Comparison of ENCODE assay signal across 8 cellular contexts in the genomic region with DNA sequence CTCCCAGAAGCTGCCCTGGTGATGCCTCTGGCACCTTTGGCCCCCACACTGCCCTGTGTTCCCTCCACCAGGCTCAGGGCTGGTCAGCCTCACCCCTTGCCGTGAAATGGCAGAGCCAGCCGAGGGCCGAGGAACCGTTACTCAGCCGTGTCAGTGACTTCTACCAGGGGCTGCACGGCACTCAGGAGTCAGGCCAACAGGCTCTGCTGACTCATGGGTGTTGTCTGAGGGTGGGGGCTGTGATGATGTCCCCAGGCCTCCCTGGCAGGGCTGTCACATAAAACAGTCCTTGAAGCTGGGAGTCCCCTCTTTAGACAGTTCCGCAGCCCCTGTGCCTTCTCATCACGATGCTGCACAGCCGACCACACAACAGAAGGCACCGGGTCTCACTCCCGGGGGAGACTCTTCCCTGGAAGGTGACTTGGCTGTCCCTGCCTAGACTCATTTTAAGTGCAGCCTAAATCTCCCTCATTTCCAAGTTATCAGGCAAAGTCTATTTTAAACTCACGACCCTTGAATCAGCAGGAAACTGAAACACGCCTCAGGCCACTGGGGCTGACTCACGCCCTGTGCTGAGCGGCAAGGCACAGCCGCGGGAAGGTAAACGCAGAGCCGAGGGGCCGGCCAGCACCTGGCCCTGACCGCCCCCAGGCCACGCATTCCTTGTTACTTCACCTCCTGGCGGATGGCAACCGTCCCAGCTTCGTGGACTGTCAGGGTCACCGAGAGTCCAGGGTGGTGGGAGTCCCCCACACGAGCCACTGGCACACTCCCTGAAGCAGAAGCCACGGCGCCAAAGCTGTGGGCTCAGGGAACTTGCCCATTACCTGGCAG.
DNase-seq lines count a peak whose midpoint lies in the region; ATAC-seq and TF ChIP-seq lines count a peak whose summit lies in the region.

No MANE protein-coding gene starts in this region.

- intact Hi-C loops in head of caudate nucleus (cut with DNase I): no loop called here

- H2AK5ac ChIP-seq in trophoblast cell (ENCODE audit: low read length): no peak overlapping the region

- H2BK12ac ChIP-seq in trophoblast cell (ENCODE audit: low read length): no peak overlapping the region

- H3K18ac ChIP-seq in trophoblast cell (ENCODE audit: low read length): peak overlapping the region; percentile 55

- H3K27me3 ChIP-seq in HUES64 (ENCODE audit: insufficient read depth, low read length) (no peaks in the 10 kb centered on the region), trophoblast cell (ENCODE audit: insufficient read depth, low read length) (no peaks in the 10 kb centered on the region)

- H3K4me3 ChIP-seq in GM12875 (ENCODE audit: low read depth, low read length): peak overlapping the region; percentile 3
- no peak overlapping the region for H3K4me3 ChIP-seq in HUES64 (ENCODE audit: low read length)
- H3K4me3 ChIP-seq in fibroblast of mammary gland (ENCODE audit: control insufficient read depth, low read depth, low read length): peak overlapping the region; percentile 17
- no peak overlapping the region for H3K4me3 ChIP-seq in trophoblast cell (ENCODE audit: low read depth, low read length)

- H3K9me3 ChIP-seq in HUES64 (ENCODE audit: insufficient read depth, low read depth, low read length) (no peaks in the 10 kb centered on the region), trophoblast cell (ENCODE audit: insufficient read depth, low read depth, low read length) (peaks cover 4% of the 10 kb centered on the region)

- TF ChIP-seq CTCF in GM12875 (IDR thresholded peaks at IDR 0.05; ENCODE audit: borderline replicate concordance, insufficient read depth, low read depth, low read length) (no peak), fibroblast of mammary gland (conservative IDR thresholded peaks at IDR 0.05; ENCODE audit: control insufficient read depth, insufficient read depth, low read depth, low read length) (no peak)

- POLR2A ChIA-PET in activated CD8-positive, alpha-beta T cell treated with anti-CD3 and anti-CD28 coated beads, Interleukin-2, amount 10 ng/mL, durations not matched to agents 7 days and 5 days (lab: Charles Lee): interaction anchor here (2.5 kb wide), 1 partner anchor 186 kb away, joined by 5 read pairs; no protein-coding TSS in a partner anchor

- H3K4me1 ChIP-seq in HUES64 (ENCODE audit: insufficient read depth, low read length) (peaks cover 35% of the 10 kb centered on the region), trophoblast cell (ENCODE audit: control insufficient read depth in 1 of 2, insufficient read depth in 2 of 2, low read length in 2 of 2) (peaks cover 36 to 48% of the 10 kb centered on the region in 2 experiments)

- H3K9ac ChIP-seq in HUES64 (ENCODE audit: low read depth, low read length) (no peak overlapping the region), trophoblast cell (ENCODE audit: low read length) (no peak overlapping the region)

- 68% methylated on average over 29 of the region's 29 CpGs for WGBS in HUES64
- no CpG with 5 or more reads among the region's 29 CpGs for WGBS in trophoblast cell (ENCODE audit: extremely low coverage, insufficient coverage, insufficient read length)

- peak overlapping the region; percentile 22 for H3K4ac ChIP-seq in trophoblast cell (ENCODE audit: low read depth, low read length)

- ATAC-seq in activated CD8-positive, alpha-beta T cell treated with anti-CD3 and anti-CD28 coated beads, Interleukin-2, amount 10 ng/mL, durations not matched to agents 7 days and 5 days: no peak

- H3K79me1 ChIP-seq in trophoblast cell (ENCODE audit: low read length): peaks cover 2% of the 10 kb centered on the region

- H3K27me3 Mint-ChIP-seq in activated CD8-positive, alpha-beta T cell treated with anti-CD3 and anti-CD28 coated beads, Interleukin-2, amount 10 ng/mL, durations not matched to agents 7 days and 5 days (ENCODE audit: low read depth): no peaks in the 10 kb centered on the region

- no peak overlapping the region for H4K91ac ChIP-seq in trophoblast cell (ENCODE audit: low read depth, low read length)

- peaks cover 49% of the 10 kb centered on the region for H3K36me3 Mint-ChIP-seq in activated CD8-positive, alpha-beta T cell treated with anti-CD3 and anti-CD28 coated beads, Interleukin-2, amount 10 ng/mL, durations not matched to agents 7 days and 5 days (ENCODE audit: low read depth)

- H3K36me3 ChIP-seq in HUES64 (ENCODE audit: insufficient read depth, low read length) (0 out of 2 replicates have a peak, but pooled peaks cover 3% of the 10 kb centered on the region), trophoblast cell (ENCODE audit: control insufficient read depth in 1 of 2, insufficient read depth in 2 of 2, low read length in 2 of 2) (peaks cover 11 to 22% of the 10 kb centered on the region in 2 experiments)

- DNase-seq in activated CD8-positive, alpha-beta T cell treated with anti-CD3 and anti-CD28 coated beads, Interleukin-2, amount 10 ng/mL, durations not matched to agents 7 days and 5 days: peak; percentile 49
- peak; percentile 84 for DNase-seq in fibroblast of mammary gland (ENCODE audit: low read depth)
- DNase-seq in trophoblast cell: peak; percentile 99
- DNase-seq in head of caudate nucleus: no peak
- no peak for DNase-seq in iPS-NIHi11 (ENCODE audit: low spot score)
- DNase-seq in NCI-H82 (lab: John Stamatoyannopoulos, UW): no peak

- no peaks in the 10 kb centered on the region for H3K9me3 Mint-ChIP-seq in activated CD8-positive, alpha-beta T cell treated with anti-CD3 and anti-CD28 coated beads, Interleukin-2, amount 10 ng/mL, durations not matched to agents 7 days and 5 days (ENCODE audit: insufficient read depth)

- peak overlapping the region; percentile 42 for H3K4me2 ChIP-seq in trophoblast cell (ENCODE audit: low read length)

- H3K79me2 ChIP-seq in trophoblast cell (ENCODE audit: control insufficient read depth, insufficient read depth, low read length, poor library complexity): peaks cover 26% of the 10 kb centered on the region

- peak overlapping the region; percentile 68 for H3K27ac Mint-ChIP-seq in activated CD8-positive, alpha-beta T cell treated with anti-CD3 and anti-CD28 coated beads, Interleukin-2, amount 10 ng/mL, durations not matched to agents 7 days and 5 days

- H2BK120ac ChIP-seq in trophoblast cell (ENCODE audit: insufficient read depth, low read length, poor library complexity): no peak overlapping the region

- H3K4me3 Mint-ChIP-seq in activated CD8-positive, alpha-beta T cell treated with anti-CD3 and anti-CD28 coated beads, Interleukin-2, amount 10 ng/mL, durations not matched to agents 7 days and 5 days: peak overlapping the region; percentile 38

- H2BK5ac ChIP-seq in trophoblast cell (ENCODE audit: low read depth, low read length, poor library complexity): no peak overlapping the region

- H3K4me1 Mint-ChIP-seq in activated CD8-positive, alpha-beta T cell treated with anti-CD3 and anti-CD28 coated beads, Interleukin-2, amount 10 ng/mL, durations not matched to agents 7 days and 5 days (ENCODE audit: low read depth): peaks cover 96% of the 10 kb centered on the region

- H3K14ac ChIP-seq in trophoblast cell (ENCODE audit: low read length): no peak overlapping the region

- H4K8ac ChIP-seq in trophoblast cell (ENCODE audit: low read depth, low read length): peak overlapping the region; percentile 25

- H4K12ac ChIP-seq in trophoblast cell (ENCODE audit: low read depth, low read length): no peak overlapping the region

- H3K27ac ChIP-seq in HUES64 (ENCODE audit: low read depth, low read length) (peak overlapping the region; percentile 28; the same call in 1 of the 2 replicates), trophoblast cell (ENCODE audit: low read depth, low read length) (peak overlapping the region; percentile 30)

- no peak overlapping the region for H2AFZ ChIP-seq in trophoblast cell (ENCODE audit: insufficient read depth, low read length, poor library complexity)

- no peak overlapping the region for H3K23ac ChIP-seq in trophoblast cell (ENCODE audit: low read length)

- CTCF ChIA-PET in activated CD8-positive, alpha-beta T cell treated with anti-CD3 and anti-CD28 coated beads, Interleukin-2, amount 10 ng/mL, durations not matched to agents 7 days and 5 days (lab: Charles Lee): no interaction called here

Comparison
In these comparisons a context has a peak if more than half of its experiments do, and no peak if none do; other contexts are left out.
1. H3K4me3 ChIP-seq: peak in GM12875 (single experiment) and fibroblast of mammary gland (single experiment); none in HUES64 (single experiment) and trophoblast cell (single experiment).
2. DNase-seq: peak in activated CD8-positive, alpha-beta T cell treated with anti-CD3 and anti-CD28 coated beads, Interleukin-2, amount 10 ng/mL, durations not matched to agents 7 days and 5 days (single experiment), fibroblast of mammary gland (single experiment) and trophoblast cell (2 of 2); none in head of caudate nucleus (0 of 42), iPS-NIHi11 (single experiment) and NCI-H82 (single experiment).